In genomic region chr1:1000357-1001056, GRCh38 we compare ENCODE assay signal across 7 cellular contexts. TPM values are rescaled to one million over a fixed set of nuclear protein-coding genes. Genes with fewer than 3 reads are reported as not detected.
A peak's percentile ranks its signal among the peaks of the same experiment; 100 is the strongest.
DNase-seq lines count a peak whose midpoint lies in the region; ATAC-seq and TF ChIP-seq lines count a peak whose summit lies in the region.

No MANE protein-coding gene starts in this region.

- H3K4me3 Mint-ChIP-seq in chondrocyte (ENCODE audit: unreplicated experiment), result peak overlapping the region; percentile 91

- peaks cover 29% of the 10 kb centered on the region for H3K4me1 Mint-ChIP-seq in chondrocyte (ENCODE audit: low read depth)

- H3K27me3 Mint-ChIP-seq in chondrocyte (ENCODE audit: low read depth), result no peaks in the 10 kb centered on the region

- H3K36me3 Mint-ChIP-seq in chondrocyte (ENCODE audit: low read depth), result peaks cover 4% of the 10 kb centered on the region

- peak overlapping the region; percentile 99 for H3K27ac Mint-ChIP-seq in chondrocyte (ENCODE audit: unreplicated experiment)

- TF ChIP-seq CTCF in GM12875 (IDR thresholded peaks at IDR 0.05; ENCODE audit: borderline replicate concordance, insufficient read depth, low read depth, low read length) (no peak), LNCaP clone FGC (IDR thresholded peaks at IDR 0.05; ENCODE audit: control insufficient read depth, extremely low read depth, insufficient read depth) (no peak), chondrocyte (IDR thresholded peaks at IDR 0.05) (no peak)

- ATAC-seq in GM21619 (IDR thresholded peaks at IDR 0.05; ENCODE audit: unreplicated experiment), result no peak

- H3K4me3 ChIP-seq in GM12875 (ENCODE audit: low read depth, low read length), result peak overlapping the region; percentile 15
- H3K4me3 ChIP-seq in LNCaP clone FGC (ENCODE audit: low read depth, low read length), result peak overlapping the region; percentile 78

- H3K9me3 Mint-ChIP-seq in chondrocyte (ENCODE audit: low read depth), result no peaks in the 10 kb centered on the region

- peak; percentile 71 for DNase-seq in LNCaP clone FGC (ENCODE audit: low read depth)
- peak; percentile 82 for DNase-seq in activated CD4-positive, alpha-beta T cell treated with anti-CD3 and anti-CD28 coated beads for 48 hours
- DNase-seq in chondrocyte (ENCODE audit: low spot score), result peak; percentile 97
- DNase-seq in left kidney (ENCODE audit: low read depth, low spot score), result peak; percentile 90
- DNase-seq in stimulated activated CD4-positive, alpha-beta T cell treated with anti-CD3 and anti-CD28 coated beads, Interleukin-2, amount 100 ng/mL, for 48 hours, result peak; percentile 60 to 73

RNA-seq across cellular contexts. Expression of gene HES4, which starts 0.6 kb away (rescaled TPM):
- 56.6 to 137 TPM (median 136 TPM) in 3 replicates for total RNA-seq in chondrocyte

RNA-seq across cellular contexts. Expression of gene ISG15, which starts 12.8 kb away (rescaled TPM):
- total RNA-seq in chondrocyte, result 28.5 to 42.8 TPM (median 42.2 TPM) in 3 replicates

RNA-seq across cellular contexts. Expression of gene PERM1, which starts 18.6 kb away (rescaled TPM):
- 0.12 to 0.37 TPM (median 0.31 TPM) in 3 replicates for total RNA-seq in chondrocyte

RNA-seq across cellular contexts. Expression of gene AGRN, which starts 19.4 kb away (rescaled TPM):
- 138 to 221 TPM (median 219 TPM) in 3 replicates for total RNA-seq in chondrocyte

RNA-seq across cellular contexts. Expression of gene PLEKHN1, which starts 34.2 kb away (rescaled TPM):
- total RNA-seq in chondrocyte, result 0.17 to 0.73 TPM (median 0.38 TPM) in 3 replicates
